Comparison of ENCODE assay signal across 28 cellular contexts in genomic region chr6:44740566-44741120, GRCh38.
"Had no signal": no experiment of that assay in that cellular context is flagged by ENCODE, and none has a peak within 500 bp of the region (broad histone marks: within the 10 kb centered on the region; RNA-seq: fewer than 3 reads in every experiment).

No MANE protein-coding gene starts in this region.

- H3K36me3 Mint-ChIP-seq: natural killer cell had no signal

- H3K9me3 Mint-ChIP-seq: natural killer cell had no signal

- H3K9me3 ChIP-seq: body of pancreas, neutrophil, pancreas, prostate gland, sigmoid colon had no signal

- H3K4me1 ChIP-seq: body of pancreas, pancreas, stomach had no signal

- H3K36me3 ChIP-seq: cardiac muscle cell, gastroesophageal sphincter, neutrophil, pancreas, prostate gland, sigmoid colon, stomach, tibial nerve had no signal

- H3K79me2 ChIP-seq: hepatocyte had no signal

- H3K27me3 ChIP-seq: body of pancreas, cardiac muscle cell, dorsolateral prefrontal cortex, gastroesophageal sphincter, hepatocyte, neutrophil, pancreas, sigmoid colon, stomach, tibial nerve had no signal

- H3K27ac ChIP-seq: body of pancreas, cardiac muscle cell, coronary artery, dorsolateral prefrontal cortex, gastroesophageal sphincter, hepatocyte, neutrophil, pancreas, sigmoid colon, stomach, tibial nerve had no signal

- H3K4me3 Mint-ChIP-seq: activated T-cell treated with anti-CD3 and anti-CD28 coated beads, Interleukin-2, amount 50 U/mL, for 24 hours; natural killer cell; stimulated activated naive B cell treated with anti-CD40 and anti-IgM and Interleukin-4, amounts not matched to agents 10 μg/mL and 1 μg/mL and 100 μg/mL, for 72 hours had no signal

- DNase-seq: activated CD4-positive, alpha-beta T cell treated with anti-CD3 and anti-CD28 coated beads for 48 hours; activated CD4-positive, alpha-beta T cell treated with anti-CD3 and anti-CD28 coated beads, Interleukin-2, amount 50 U/mL, for 48 hours; activated CD8-positive, alpha-beta memory T cell treated with anti-CD3 and anti-CD28 coated beads, Interleukin-2, amount 50 U/mL, for 48 hours; activated gamma-delta T cell treated with Interleukin-2 at 50 U/mL for 16 hours; activated naive CD4-positive, alpha-beta T cell treated with anti-CD3 and anti-CD28 coated beads, Interleukin-2, amount 50 U/mL, for 16 hours; activated T-cell treated with anti-CD3 and anti-CD28 coated beads, Interleukin-2, amount 50 U/mL, for 24 hours; body of pancreas; dorsolateral prefrontal cortex; effector memory CD4-positive, alpha-beta T cell; kidney; left colon; natural killer cell; pancreas; retina; sigmoid colon; small intestine; stimulated activated CD4-positive, alpha-beta T cell treated with anti-CD3 and anti-CD28 coated beads, Interleukin-1b, Interleukin-23, amount 100 ng/mL, for 48 hours; stimulated activated CD4-positive, alpha-beta T cell treated with anti-CD3 and anti-CD28 coated beads, Interleukin-4, amount 100 ng/mL, for 4 hours; stimulated activated CD8-positive, alpha-beta memory T cell treated with anti-CD3 and anti-CD28 coated beads, Interleukin-4, amount 100 ng/mL, for 48 hours; stimulated activated naive B cell treated with anti-CD40 and anti-IgM and Interleukin-4, amounts not matched to agents 10 μg/mL and 1 μg/mL and 100 μg/mL, for 72 hours; stomach had no signal

- H3K4me1 Mint-ChIP-seq: natural killer cell had no signal

- H3K4me3 ChIP-seq: body of pancreas, cardiac muscle cell, coronary artery, dorsolateral prefrontal cortex, gastroesophageal sphincter, hepatocyte, pancreas, prostate gland, sigmoid colon, stomach, tibial nerve had no signal

- H2AFZ ChIP-seq: hepatocyte had no signal

- H3K27ac Mint-ChIP-seq: activated T-cell treated with anti-CD3 and anti-CD28 coated beads, Interleukin-2, amount 50 U/mL, for 24 hours; natural killer cell; stimulated activated naive B cell treated with anti-CD40 and anti-IgM and Interleukin-4, amounts not matched to agents 10 μg/mL and 1 μg/mL and 100 μg/mL, for 72 hours had no signal

- H3K4me2 ChIP-seq: hepatocyte had no signal
